In genomic region chr1:26530898-26531598, GRCh38 we compare ENCODE assay signal across 1 cellular context.
TF ChIP-seq lines count a peak whose summit lies in the region.

No MANE protein-coding gene starts in this region.

TF ChIP-seq in HCT116, 20 proteins besides CTCF, POLR2A, EP300 and RAD21 (continued from another document):
- TF ChIP-seq REST (IDR thresholded peaks at IDR 0.05; ENCODE audit: low read depth) = no peak
